1 cellular context compared by ENCODE assay signal in the genomic region with DNA sequence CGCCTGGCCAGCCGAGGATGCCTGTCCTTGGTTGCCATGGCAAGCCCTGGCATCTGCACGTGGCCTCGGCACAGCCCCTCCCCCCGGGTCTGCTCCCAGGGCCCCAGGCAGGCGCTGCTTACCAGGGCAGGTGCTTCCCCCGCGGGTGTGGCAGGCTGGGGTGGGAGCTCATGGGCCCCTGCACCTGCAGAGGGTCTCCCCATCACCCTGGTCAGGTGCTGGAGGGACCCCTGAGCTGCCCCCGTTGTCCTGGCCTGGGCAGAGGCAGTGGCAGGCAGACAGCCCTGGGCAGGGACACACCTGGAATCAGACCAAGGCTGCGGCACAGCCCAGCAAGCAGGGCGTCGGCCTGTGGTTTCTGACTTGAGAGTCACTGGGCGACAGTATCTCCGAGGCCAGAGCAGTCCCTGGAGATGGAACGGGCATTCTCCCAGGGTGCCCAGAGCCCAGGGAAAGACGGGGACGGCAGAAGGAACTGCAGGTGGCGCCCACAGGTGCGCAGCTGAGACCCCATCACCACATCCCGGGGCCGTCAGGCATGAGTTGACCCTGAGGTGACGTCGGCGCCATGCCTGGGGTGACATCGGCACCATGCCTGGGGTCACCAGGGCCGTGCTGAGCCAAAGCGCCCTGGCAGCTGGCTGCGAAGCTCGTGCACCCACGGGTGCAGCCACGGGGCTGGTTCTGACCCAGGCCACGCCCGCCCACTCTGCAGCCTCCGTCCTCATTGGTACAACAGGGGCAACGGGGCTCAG.
TF ChIP-seq lines count a peak whose summit lies in the region.

No MANE protein-coding gene starts in this region.

TF ChIP-seq in SK-N-SH, 30 proteins besides CTCF, POLR2A, EP300 and RAD21 (continued from another document):
- TF ChIP-seq SIN3A (IDR thresholded peaks at IDR 0.05; ENCODE audit: borderline replicate concordance, low read depth, low read length), result no peak
- no peak for TF ChIP-seq JUND (IDR thresholded peaks at IDR 0.05)
- TF ChIP-seq, protein P1, sequence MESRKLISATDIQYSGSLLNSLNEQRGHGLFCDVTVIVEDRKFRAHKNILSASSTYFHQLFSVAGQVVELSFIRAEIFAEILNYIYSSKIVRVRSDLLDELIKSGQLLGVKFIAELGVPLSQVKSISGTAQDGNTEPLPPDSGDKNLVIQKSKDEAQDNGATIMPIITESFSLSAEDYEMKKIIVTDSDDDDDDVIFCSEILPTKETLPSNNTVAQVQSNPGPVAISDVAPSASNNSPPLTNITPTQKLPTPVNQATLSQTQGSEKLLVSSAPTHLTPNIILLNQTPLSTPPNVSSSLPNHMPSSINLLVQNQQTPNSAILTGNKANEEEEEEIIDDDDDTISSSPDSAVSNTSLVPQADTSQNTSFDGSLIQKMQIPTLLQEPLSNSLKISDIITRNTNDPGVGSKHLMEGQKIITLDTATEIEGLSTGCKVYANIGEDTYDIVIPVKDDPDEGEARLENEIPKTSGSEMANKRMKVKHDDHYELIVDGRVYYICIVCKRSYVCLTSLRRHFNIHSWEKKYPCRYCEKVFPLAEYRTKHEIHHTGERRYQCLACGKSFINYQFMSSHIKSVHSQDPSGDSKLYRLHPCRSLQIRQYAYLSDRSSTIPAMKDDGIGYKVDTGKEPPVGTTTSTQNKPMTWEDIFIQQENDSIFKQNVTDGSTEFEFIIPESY (IDR thresholded peaks at IDR 0.05; ENCODE audit: borderline replicate concordance, low read depth), result no peak
